ENCODE assay signal across 22 cellular contexts in genomic region chr3:166125179-166125578, GRCh38.
DNase-seq lines count a peak whose midpoint lies in the region; ATAC-seq, FAIRE-seq and TF ChIP-seq lines count a peak whose summit lies in the region.
"Had no signal": no experiment of that assay in that cellular context is flagged by ENCODE, and none has a peak within 500 bp of the region (broad histone marks: within the 10 kb centered on the region; RNA-seq: fewer than 3 reads in every experiment).

No MANE protein-coding gene starts in this region.

- H3K27ac Mint-ChIP-seq in activated CD4-positive, alpha-beta memory T cell treated with anti-CD3 and anti-CD28 coated beads for 36 hours: no peak overlapping the region
- H3K27ac Mint-ChIP-seq: CD4-positive, alpha-beta T cell; HFFc6 had no signal

- DNase-seq in D341Med (ENCODE audit: low spot score) (peak; percentile 8), RKO (ENCODE audit: low spot score) (peak; percentile 11), foreskin keratinocyte (no peak), D721Med (ENCODE audit: insufficient read length, low spot score) (no peak)
- no peak for DNase-seq in activated T-cell treated with anti-CD3 and anti-CD28 coated beads, Interleukin-2, amount 50 U/mL, for 1 hour
- no peak for DNase-seq in activated CD4-positive, alpha-beta memory T cell treated with anti-CD3 and anti-CD28 coated beads for 36 hours
- DNase-seq: CD4-positive, alpha-beta T cell; COR-L47; HFFc6; MM.1S; NCI-H1048; NCI-H1417 treated with DMSO at 0.1 percent for 48 hours; NCI-H187; NCI-H2107; NCI-H2227 treated with DMSO at 0.1 percent for 48 hours; NCI-H510A; SHP77 had no signal

- peaks cover 15% of the 10 kb centered on the region for H3K4me1 ChIP-seq in foreskin keratinocyte

- H3K27me3 Mint-ChIP-seq in activated CD4-positive, alpha-beta memory T cell treated with anti-CD3 and anti-CD28 coated beads for 36 hours: no peaks in the 10 kb centered on the region
- H3K27me3 Mint-ChIP-seq: CD4-positive, alpha-beta T cell had no signal

- no peaks in the 10 kb centered on the region for H3K4me1 Mint-ChIP-seq in activated CD4-positive, alpha-beta memory T cell treated with anti-CD3 and anti-CD28 coated beads for 36 hours (ENCODE audit: low read depth)

- intact Hi-C loops in activated CD4-positive, alpha-beta memory T cell treated with anti-CD3 and anti-CD28 coated beads for 36 hours (cut with micrococcal nuclease): no loop called here

- no peak for FAIRE-seq in D721Med (lab: Jason Lieb, UNC)
- FAIRE-seq: G401.6, GM18507 had no signal

- peaks cover 22% of the 10 kb centered on the region for H3K9me3 Mint-ChIP-seq in activated CD4-positive, alpha-beta memory T cell treated with anti-CD3 and anti-CD28 coated beads for 36 hours

- TF ChIP-seq CTCF in C4-2B (conservative IDR thresholded peaks at IDR 0.05) (0 out of 2 replicates have a peak, but pooled peaks have one; percentile 1), foreskin keratinocyte (conservative IDR thresholded peaks at IDR 0.05) (no peak), D721Med (IDR thresholded peaks at IDR 0.05; ENCODE audit: insufficient read depth, missing control alignments) (no peak)

- peak; percentile 7 for ATAC-seq in foreskin keratinocyte
- no peak for ATAC-seq in esophagus mucosa

- CTCF ChIA-PET in activated CD4-positive, alpha-beta memory T cell treated with anti-CD3 and anti-CD28 coated beads for 36 hours (lab: Charles Lee): no interaction called here

- H3K27me3 ChIP-seq in foreskin keratinocyte: no peaks in the 10 kb centered on the region

- H3K27ac ChIP-seq in C4-2B (no peak overlapping the region), foreskin keratinocyte (no peak overlapping the region)
- H3K27ac ChIP-seq: SK-N-MC had no signal

- POLR2A ChIA-PET in activated CD4-positive, alpha-beta memory T cell treated with anti-CD3 and anti-CD28 coated beads for 36 hours (lab: Charles Lee): no interaction called here

- no peak overlapping the region for H3K4me3 Mint-ChIP-seq in activated CD4-positive, alpha-beta memory T cell treated with anti-CD3 and anti-CD28 coated beads for 36 hours
- H3K4me3 Mint-ChIP-seq: CD4-positive, alpha-beta T cell; HFFc6 had no signal

- no peaks in the 10 kb centered on the region for H3K36me3 Mint-ChIP-seq in activated CD4-positive, alpha-beta memory T cell treated with anti-CD3 and anti-CD28 coated beads for 36 hours

Comparison
In these comparisons a context has a peak if more than half of its experiments do, and no peak if none do; other contexts are left out.
1. DNase-seq: peak in D341Med (single experiment) and RKO (single experiment); none in foreskin keratinocyte (0 of 2), D721Med (single experiment), activated T-cell treated with anti-CD3 and anti-CD28 coated beads, Interleukin-2, amount 50 U/mL, for 1 hour (single experiment) and activated CD4-positive, alpha-beta memory T cell treated with anti-CD3 and anti-CD28 coated beads for 36 hours (single experiment).